ENCODE assay signal across 1 cellular context in genomic region chr2:20541651-20542050, GRCh38.
TF ChIP-seq lines count a peak whose summit lies in the region.

No MANE protein-coding gene starts in this region.

TF ChIP-seq in HepG2, 621 proteins besides CTCF, POLR2A, EP300 and RAD21 (continued from another document and continues in another):
- TF ChIP-seq ZNF280D (CRISPR knock-in tag; IDR thresholded peaks at IDR 0.05): no peak
- no peak for TF ChIP-seq SP1 (IDR thresholded peaks at IDR 0.05)
- no peak for TF ChIP-seq SP1 (CRISPR knock-in tag; IDR thresholded peaks at IDR 0.05)
- TF ChIP-seq CSRNP2 (CRISPR knock-in tag; conservative IDR thresholded peaks at IDR 0.05; ENCODE audit: low read depth): no peak
- TF ChIP-seq MTA1 (CRISPR knock-in tag; IDR thresholded peaks at IDR 0.05; ENCODE audit: borderline replicate concordance): 0 out of 2 replicates have a peak, but pooled peaks have one; percentile 9
- no peak for TF ChIP-seq ETS1 (CRISPR knock-in tag; IDR thresholded peaks at IDR 0.05)
- no peak for TF ChIP-seq CENPT (CRISPR knock-in tag; IDR thresholded peaks at IDR 0.05; ENCODE audit: low read depth)
- no peak for TF ChIP-seq RBFOX2 (IDR thresholded peaks at IDR 0.05; ENCODE audit: low read depth, low read length)
- TF ChIP-seq ZFP91 (CRISPR knock-in tag; IDR thresholded peaks at IDR 0.05; ENCODE audit: borderline replicate concordance): peak; percentile 36; the same call in 1 of the 2 replicates
- 0 out of 2 replicates have a peak, but pooled peaks have one; percentile 22 for TF ChIP-seq ZNF276 (CRISPR knock-in tag; IDR thresholded peaks at IDR 0.05; ENCODE audit: low read depth)
- no peak for TF ChIP-seq ZNF34 (CRISPR knock-in tag; IDR thresholded peaks at IDR 0.05; ENCODE audit: borderline replicate concordance)
- no peak for TF ChIP-seq ZNF790 (CRISPR knock-in tag; IDR thresholded peaks at IDR 0.05; ENCODE audit: borderline replicate concordance)
- TF ChIP-seq THAP7 (CRISPR knock-in tag; IDR thresholded peaks at IDR 0.05): 0 out of 2 replicates have a peak, but pooled peaks have one; percentile 25
- TF ChIP-seq ZNF598 (CRISPR knock-in tag; IDR thresholded peaks at IDR 0.05; ENCODE audit: borderline replicate concordance): no peak
- no peak for TF ChIP-seq ZBTB42 (CRISPR knock-in tag; IDR thresholded peaks at IDR 0.05)
- TF ChIP-seq NR2F6 (IDR thresholded peaks at IDR 0.05): no peak
- TF ChIP-seq NR2F6 (CRISPR knock-in tag; IDR thresholded peaks at IDR 0.05): no peak
- TF ChIP-seq NR1H2 (CRISPR knock-in tag; IDR thresholded peaks at IDR 0.05; ENCODE audit: borderline replicate concordance, low read depth): no peak
- TF ChIP-seq ZBTB38 (CRISPR knock-in tag; IDR thresholded peaks at IDR 0.05): peak; percentile 46; the same call in 1 of the 2 replicates
- TF ChIP-seq CREB1 (IDR thresholded peaks at IDR 0.05): no peak
- TF ChIP-seq CREB1 (CRISPR knock-in tag; IDR thresholded peaks at IDR 0.05): no peak
- 0 out of 2 replicates have a peak, but pooled peaks have one; percentile 7 for TF ChIP-seq UBTF (CRISPR knock-in tag; IDR thresholded peaks at IDR 0.05)
- TF ChIP-seq ELF3 (CRISPR knock-in tag; IDR thresholded peaks at IDR 0.05): no peak
- TF ChIP-seq TRAFD1 (CRISPR knock-in tag; IDR thresholded peaks at IDR 0.05; ENCODE audit: borderline replicate concordance): no peak
- no peak for TF ChIP-seq E2F1 (CRISPR knock-in tag; IDR thresholded peaks at IDR 0.05)
- TF ChIP-seq ZNF530 (CRISPR knock-in tag; IDR thresholded peaks at IDR 0.05; ENCODE audit: low read depth): no peak
- no peak for TF ChIP-seq ZFP82 (CRISPR knock-in tag; IDR thresholded peaks at IDR 0.05; ENCODE audit: borderline replicate concordance)
- TF ChIP-seq ZFY (CRISPR knock-in tag; IDR thresholded peaks at IDR 0.05): peak; percentile 43; the same call in 1 of the 2 replicates
- peak; percentile 68; the same call in 1 of the 2 replicates for TF ChIP-seq HNF1B (CRISPR knock-in tag; IDR thresholded peaks at IDR 0.05)
- TF ChIP-seq ZBTB4 (CRISPR knock-in tag; IDR thresholded peaks at IDR 0.05; ENCODE audit: borderline replicate concordance): 0 out of 2 replicates have a peak, but pooled peaks have one; percentile 53
- TF ChIP-seq ARID2 (CRISPR knock-in tag; IDR thresholded peaks at IDR 0.05; ENCODE audit: borderline replicate concordance): no peak
- TF ChIP-seq EED (CRISPR knock-in tag; IDR thresholded peaks at IDR 0.05): no peak
- no peak for TF ChIP-seq JUN (CRISPR knock-in tag; IDR thresholded peaks at IDR 0.05)
- no peak for TF ChIP-seq ZNF343 (CRISPR knock-in tag; IDR thresholded peaks at IDR 0.05)
- TF ChIP-seq SMC3 (IDR thresholded peaks at IDR 0.05; ENCODE audit: low read length): peak; percentile 35; the same call in 1 of the 2 replicates
- no peak for TF ChIP-seq ZSCAN20 (CRISPR knock-in tag; IDR thresholded peaks at IDR 0.05; ENCODE audit: borderline replicate concordance)
- TF ChIP-seq ZNF180 (CRISPR knock-in tag; IDR thresholded peaks at IDR 0.05; ENCODE audit: borderline replicate concordance, low read depth): no peak
